8 cellular contexts compared by ENCODE assay signal in the genomic region with DNA sequence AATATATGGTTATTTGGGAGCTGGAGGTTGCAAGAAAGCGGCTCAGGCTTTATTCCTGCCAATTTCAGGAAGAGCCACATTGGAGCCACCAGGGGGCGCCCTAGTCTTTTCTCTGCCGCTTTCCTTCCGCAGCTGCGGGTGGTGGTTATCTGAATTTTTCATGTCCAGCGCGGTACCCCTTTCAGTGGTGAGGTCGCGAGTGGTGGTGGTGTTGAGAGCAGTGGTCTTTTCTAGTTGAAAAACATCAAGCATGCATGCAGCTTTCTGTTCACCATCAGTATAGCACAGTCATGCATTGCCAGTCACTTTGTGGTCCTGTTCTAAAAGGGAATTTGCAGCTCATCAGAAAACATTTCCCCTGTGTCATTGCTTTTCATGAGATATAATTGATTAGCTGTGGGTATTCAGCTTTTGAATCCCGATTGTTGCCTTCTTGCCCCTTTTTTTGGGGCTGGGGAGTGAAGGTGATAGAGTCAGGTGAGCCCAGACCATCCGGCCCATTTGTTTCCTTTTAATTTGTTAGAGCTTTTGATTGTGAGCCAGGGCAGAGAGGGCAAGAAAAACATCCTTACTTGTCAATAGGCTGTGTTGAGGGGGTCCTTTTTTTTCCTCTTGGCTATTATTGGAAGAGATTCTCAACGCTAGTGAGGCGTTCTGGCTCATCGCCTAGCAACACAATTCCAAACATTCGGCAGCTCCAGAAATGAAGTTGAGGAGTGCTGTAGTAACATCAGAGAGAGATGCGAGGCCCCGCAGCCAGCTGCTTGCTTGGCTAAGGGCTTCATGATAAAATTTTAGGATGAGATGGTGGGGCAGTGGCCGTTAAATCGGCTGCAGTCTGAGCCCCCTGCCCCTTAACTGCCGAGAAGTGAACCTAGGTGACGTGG.
DNase-seq lines count a peak whose midpoint lies in the region; ATAC-seq and TF ChIP-seq lines count a peak whose summit lies in the region.

No MANE protein-coding gene starts in this region.

- H3K27me3 Mint-ChIP-seq in activated naive CD8-positive, alpha-beta T cell treated with anti-CD3 and anti-CD28 coated beads for 36 hours, result no peaks in the 10 kb centered on the region

- DNase-seq in DMS 273 treated with DMSO at 0.1 percent for 48 hours (lab: John Stamatoyannopoulos, UW) (peak; percentile 23), LoVo (ENCODE audit: low spot score) (peak; percentile 58), Right ventricle myocardium superior (peak; percentile 77), prostate gland (ENCODE audit: low spot score) (peak; percentile 62), vagina (ENCODE audit: extremely low spot score in 2 of 2) (no peak)
- peak; percentile 54 for DNase-seq in activated naive CD8-positive, alpha-beta T cell treated with anti-CD3 and anti-CD28 coated beads for 36 hours

- no peak overlapping the region for H3K4me3 ChIP-seq in prostate gland
- no peak overlapping the region for H3K4me3 ChIP-seq in vagina

- H3K27ac Mint-ChIP-seq in activated naive CD8-positive, alpha-beta T cell treated with anti-CD3 and anti-CD28 coated beads for 36 hours, result no peak overlapping the region

- H3K36me3 Mint-ChIP-seq in activated naive CD8-positive, alpha-beta T cell treated with anti-CD3 and anti-CD28 coated beads for 36 hours, result peaks cover 5% of the 10 kb centered on the region

- TF ChIP-seq POLR2A in prostate gland (IDR thresholded peaks at IDR 0.05), result no peak
- no peak for TF ChIP-seq POLR2A in vagina (IDR thresholded peaks at IDR 0.05)

- H3K27ac ChIP-seq in prostate gland, result no peak overlapping the region
- no peak overlapping the region for H3K27ac ChIP-seq in vagina

- peak overlapping the region; percentile 9 for H3K4me3 Mint-ChIP-seq in activated naive CD8-positive, alpha-beta T cell treated with anti-CD3 and anti-CD28 coated beads for 36 hours

- H3K27me3 ChIP-seq in prostate gland (replicated peaks; ENCODE audit: insufficient read depth) (no peaks in the 10 kb centered on the region), vagina (no peaks in the 10 kb centered on the region)

- ATAC-seq in SK-N-SH treated with all-trans-retinoic acid at 6 μM for 48 hours (peak; percentile 75), Right ventricle myocardium superior (ENCODE audit: poor library complexity) (peak; percentile 78), HG02885 (IDR thresholded peaks at IDR 0.05; ENCODE audit: poor library complexity, unreplicated experiment) (no peak)

- WGBS in prostate gland, result 24% methylated on average over 21 of the region's 21 CpGs

- no peaks in the 10 kb centered on the region for H3K9me3 Mint-ChIP-seq in activated naive CD8-positive, alpha-beta T cell treated with anti-CD3 and anti-CD28 coated beads for 36 hours

- H3K4me1 Mint-ChIP-seq in activated naive CD8-positive, alpha-beta T cell treated with anti-CD3 and anti-CD28 coated beads for 36 hours, result peaks cover 11% of the 10 kb centered on the region

- H3K4me1 ChIP-seq in prostate gland (replicated peaks) (peaks cover 8% of the 10 kb centered on the region), vagina (peaks cover 47% of the 10 kb centered on the region)

- intact Hi-C loops in Right ventricle myocardium superior (cut with DNase I) (loop anchor here (5.0 kb wide), 1 partner anchor 132 kb away; no protein-coding TSS in a partner anchor), prostate gland (cut with DNase I) (loop anchor here (5.0 kb wide), 1 partner anchor 1672 kb away; no protein-coding TSS in a partner anchor), vagina (cut with DNase I) (no loop called here)

- TF ChIP-seq CTCF in prostate gland (IDR thresholded peaks at IDR 0.05), result peak; percentile 75 to 94 (median 84)
- TF ChIP-seq CTCF in vagina (IDR thresholded peaks at IDR 0.05), result peak; percentile 81 to 94 (median 85)

- H3K9me3 ChIP-seq in prostate gland (no peaks in the 10 kb centered on the region), vagina (no peaks in the 10 kb centered on the region)

- H3K36me3 ChIP-seq in prostate gland, result no peaks in the 10 kb centered on the region
- no peaks in the 10 kb centered on the region for H3K36me3 ChIP-seq in vagina

TF ChIP-seq in SK-N-SH treated with all-trans-retinoic acid at 6 μM for 48 hours, 23 proteins besides CTCF, POLR2A, EP300 and RAD21:
- TF ChIP-seq ZNF8 (CRISPR knock-in tag; IDR thresholded peaks at IDR 0.05), result no peak
- no peak for TF ChIP-seq ZFP30 (CRISPR knock-in tag; IDR thresholded peaks at IDR 0.05)
- TF ChIP-seq ZNF70 (CRISPR knock-in tag; IDR thresholded peaks at IDR 0.05), result no peak
- TF ChIP-seq, protein P1, sequence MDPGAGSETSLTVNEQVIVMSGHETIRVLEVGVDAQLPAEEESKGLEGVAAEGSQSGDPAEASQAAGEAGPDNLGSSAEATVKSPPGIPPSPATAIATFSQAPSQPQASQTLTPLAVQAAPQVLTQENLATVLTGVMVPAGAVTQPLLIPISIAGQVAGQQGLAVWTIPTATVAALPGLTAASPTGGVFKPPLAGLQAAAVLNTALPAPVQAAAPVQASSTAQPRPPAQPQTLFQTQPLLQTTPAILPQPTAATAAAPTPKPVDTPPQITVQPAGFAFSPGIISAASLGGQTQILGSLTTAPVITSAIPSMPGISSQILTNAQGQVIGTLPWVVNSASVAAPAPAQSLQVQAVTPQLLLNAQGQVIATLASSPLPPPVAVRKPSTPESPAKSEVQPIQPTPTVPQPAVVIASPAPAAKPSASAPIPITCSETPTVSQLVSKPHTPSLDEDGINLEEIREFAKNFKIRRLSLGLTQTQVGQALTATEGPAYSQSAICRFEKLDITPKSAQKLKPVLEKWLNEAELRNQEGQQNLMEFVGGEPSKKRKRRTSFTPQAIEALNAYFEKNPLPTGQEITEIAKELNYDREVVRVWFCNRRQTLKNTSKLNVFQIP (CRISPR knock-in tag; IDR thresholded peaks at IDR 0.05; ENCODE audit: borderline replicate concordance, low read depth), result no peak
- no peak for TF ChIP-seq ZC3H10 (CRISPR knock-in tag; IDR thresholded peaks at IDR 0.05)
- no peak for TF ChIP-seq ZNF565 (CRISPR knock-in tag; conservative IDR thresholded peaks at IDR 0.05; ENCODE audit: low read depth)
- TF ChIP-seq ZFP3 (CRISPR knock-in tag; IDR thresholded peaks at IDR 0.05), result no peak
- no peak for TF ChIP-seq SNAI2 (CRISPR knock-in tag; IDR thresholded peaks at IDR 0.05)
- TF ChIP-seq GLIS3 (CRISPR knock-in tag; IDR thresholded peaks at IDR 0.05), result no peak
- TF ChIP-seq RARB (CRISPR knock-in tag; IDR thresholded peaks at IDR 0.05), result no peak

Comparison
In these comparisons a context has a peak if more than half of its experiments do, and no peak if none do; other contexts are left out.
1. DNase-seq: peak in DMS 273 treated with DMSO at 0.1 percent for 48 hours (single experiment), LoVo (single experiment), activated naive CD8-positive, alpha-beta T cell treated with anti-CD3 and anti-CD28 coated beads for 36 hours (single experiment), Right ventricle myocardium superior (single experiment) and prostate gland (single experiment); none in vagina (0 of 2).